Comparison of ENCODE assay signal across 2 cellular contexts in the genomic region with DNA sequence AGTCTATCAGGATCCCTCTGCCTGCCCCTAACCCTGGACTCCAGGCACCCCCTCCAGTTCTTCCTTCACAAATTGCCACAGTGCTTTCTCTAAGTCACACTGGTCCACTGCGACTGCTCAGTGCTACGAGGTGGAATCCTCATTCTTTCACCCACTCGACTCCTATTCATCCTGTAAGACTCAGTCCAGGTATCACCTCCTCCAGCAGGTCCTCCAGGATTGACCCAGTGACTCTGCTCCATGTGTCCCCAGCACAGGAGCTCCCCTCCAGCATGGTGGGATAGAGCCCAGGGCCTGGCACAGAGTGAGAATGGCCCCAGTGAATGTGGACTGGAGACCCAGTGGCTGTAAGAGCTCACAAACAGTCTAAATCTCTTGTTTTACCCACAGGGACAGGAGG.
TF ChIP-seq lines count a peak whose summit lies in the region.

No MANE protein-coding gene starts in this region.

TF ChIP-seq in A549, 52 proteins besides CTCF, POLR2A, EP300 and RAD21:
- no peak for TF ChIP-seq HOXB5 (CRISPR knock-in tag; IDR thresholded peaks at IDR 0.05)
- TF ChIP-seq SREBF2 (IDR thresholded peaks at IDR 0.05): no peak
- TF ChIP-seq TFCP2L1 (CRISPR knock-in tag; IDR thresholded peaks at IDR 0.05): no peak
- TF ChIP-seq MAZ (IDR thresholded peaks at IDR 0.05; ENCODE audit: borderline replicate concordance, low read depth, low read length): no peak
- TF ChIP-seq ZFP36 (IDR thresholded peaks at IDR 0.05; ENCODE audit: borderline replicate concordance, partially characterized antibody): peak; percentile 59
- no peak for TF ChIP-seq CEBPB (IDR thresholded peaks at IDR 0.05)

TF ChIP-seq in K562, 482 proteins besides CTCF, POLR2A, EP300 and RAD21:
- TF ChIP-seq ZFP36 (IDR thresholded peaks at IDR 0.05; ENCODE audit: low read depth, low read length, partially characterized antibody) (peak; percentile 96), RBM25 (IDR thresholded peaks at IDR 0.05; ENCODE audit: low read depth, low read length, severe bottlenecking) (peak; percentile 72), CTBP1 (IDR thresholded peaks at IDR 0.05; ENCODE audit: borderline replicate concordance) (no peak), BCOR (IDR thresholded peaks at IDR 0.05) (0 out of 2 replicates have a peak, but pooled peaks have one; percentile 34)
